15 cellular contexts compared by ENCODE assay signal in genomic region chr17:63626551-63627228, GRCh38. TPM values are rescaled to one million over a fixed set of nuclear protein-coding genes. Genes with fewer than 3 reads are reported as not detected.
DNase-seq lines count a peak whose midpoint lies in the region; ATAC-seq, FAIRE-seq and TF ChIP-seq lines count a peak whose summit lies in the region.
"Had no signal": no experiment of that assay in that cellular context is flagged by ENCODE, and none has a peak within 500 bp of the region (broad histone marks: within the 10 kb centered on the region; RNA-seq: fewer than 3 reads in every experiment).

No MANE protein-coding gene starts in this region.

- no peaks in the 10 kb centered on the region for H3K9me3 ChIP-seq in heart left ventricle
- H3K9me3 ChIP-seq in GM12878 (replicated peaks; ENCODE audit: control insufficient read depth, insufficient read depth, low read length), result no peaks in the 10 kb centered on the region
- no peaks in the 10 kb centered on the region for H3K9me3 ChIP-seq in right lobe of liver
- H3K9me3 ChIP-seq in upper lobe of right lung, result no peaks in the 10 kb centered on the region
- H3K9me3 ChIP-seq in testis, result no peaks in the 10 kb centered on the region

- no peak overlapping the region for H3K9ac ChIP-seq in GM12878 (ENCODE audit: control insufficient read depth, insufficient read depth, low read length)

- TF ChIP-seq POLR2A in heart left ventricle (IDR thresholded peaks at IDR 0.05) (no peak), GM12878 (IDR thresholded peaks at IDR 0.05; ENCODE audit: low read depth, low read length) (no peak), right lobe of liver (IDR thresholded peaks at IDR 0.05) (no peak), testis (IDR thresholded peaks at IDR 0.05) (no peak)

- no peak for TF ChIP-seq EP300 in GM12878 (IDR thresholded peaks at IDR 0.05; ENCODE audit: borderline replicate concordance in 1 of 2, control insufficient read depth in 1 of 2, low read depth in 2 of 2, low read length in 2 of 2)

- peaks cover 0 to 15% (median 0%) of the 10 kb centered on the region in 9 donors for H3K36me3 ChIP-seq in heart left ventricle
- no peaks in the 10 kb centered on the region for H3K36me3 ChIP-seq in GM12878 (ENCODE audit: control insufficient read depth in 2 of 2, insufficient read depth in 2 of 2, low read length in 1 of 2)
- H3K36me3 ChIP-seq in right lobe of liver, result no peaks in the 10 kb centered on the region
- peaks cover 8% of the 10 kb centered on the region for H3K36me3 ChIP-seq in upper lobe of right lung
- no peaks in the 10 kb centered on the region for H3K36me3 ChIP-seq in testis (ENCODE audit: low read depth, missing control alignments)

- intact Hi-C loops in heart left ventricle (cut with DNase I), result loop anchor here in 3 of 10 donors (5.0 to 10.0 kb wide), 3 partner anchors 46 to 71 kb away; no protein-coding TSS in a partner anchor
- intact Hi-C loops in cardiac septum (cut with DNase I), result no loop called here
- intact Hi-C loops in GM12878 (cut with micrococcal nuclease; ENCODE audit: unreplicated experiment), result loop anchor here (10.0 kb wide), 1 partner anchor 148 kb away; the partner anchor contains the start of genes CCDC47 and DDX42
- intact Hi-C loops in right lobe of liver (cut with DNase I), result no loop called here
- intact Hi-C loops in upper lobe of right lung (cut with DNase I), result no loop called here
- intact Hi-C loops in testis (cut with DNase I; ENCODE audit: low total_unique reads), result loop anchor here (10.0 kb wide), 1 partner anchor 188 kb away; no protein-coding TSS in a partner anchor

- no peak for ATAC-seq in heart left ventricle
- ATAC-seq in GM12878, result no peak
- no peak for ATAC-seq in right lobe of liver
- ATAC-seq in upper lobe of right lung, result no peak

- peak overlapping the region in 8 of 12 donors; percentile 2 to 63 (median 40) for H3K27ac ChIP-seq in heart left ventricle
- H3K27ac ChIP-seq in GM12878 (ENCODE audit: control insufficient read depth, insufficient read depth), result no peak overlapping the region
- peak overlapping the region in 2 of 3 donors; percentile 7 to 13 for H3K27ac ChIP-seq in right lobe of liver
- H3K27ac ChIP-seq in upper lobe of right lung, result peak overlapping the region; percentile 7
- no peak overlapping the region for H3K27ac ChIP-seq in testis

- FAIRE-seq in GM12878 (lab: Jason Lieb, UNC), result no peak
- FAIRE-seq: keratinocyte, urothelium cell line had no signal

- CTCF ChIA-PET in GM12878 (lab: Yijun Ruan, JAX), result interaction anchor here (0.5 to 3.3 kb wide), 4 partner anchors 14 to 174 kb away, joined by 3 to 13 read pairs (median 8); no protein-coding TSS in a partner anchor

- RAD21 ChIA-PET in GM12878 (lab: Charles Lee; ENCODE audit: unreplicated experiment), result interaction anchor here (1.6 to 2.8 kb wide), 2 partner anchors 11 to 20 kb away, joined by 3 to 9 read pairs; no protein-coding TSS in a partner anchor

- no peak overlapping the region for H3K4me2 ChIP-seq in GM12878 (ENCODE audit: control insufficient read depth, insufficient read depth)

- POLR2A ChIA-PET in GM12878 (lab: Charles Lee), result interaction anchor here (0.6 to 1.7 kb wide), 5 partner anchors 10 to 1510 kb away, joined by 3 to 5 read pairs (median 4); partner anchors contain the start of gene TACO1

- H2AFZ ChIP-seq in GM12878 (ENCODE audit: control insufficient read depth, low read depth, low read length), result no peak overlapping the region

- in situ Hi-C loops in GM12878 (cut with MboI), result no loop called here

- 48 to 53% (median 51%) methylated on average over 4 of the region's 4 CpGs for WGBS in heart left ventricle, 4 donors
- WGBS in GM12878 (ENCODE audit: insufficient coverage, insufficient replicate concordance, low lambda C conversion rate, missing lambda C conversion rate), result 96% methylated on average over 4 of the region's 4 CpGs
- 57% methylated on average over 4 of the region's 4 CpGs for WGBS in right lobe of liver (ENCODE audit: insufficient coverage, low coverage, low lambda C conversion rate, missing lambda C conversion rate)
- WGBS in testis, 2 donors, result 53 to 58% methylated on average over 4 of the region's 4 CpGs

- no peaks in the 10 kb centered on the region for H3K27me3 ChIP-seq in heart left ventricle
- H3K27me3 ChIP-seq in GM12878 (replicated peaks in 1 of 2; ENCODE audit: control insufficient read depth in 2 of 2, insufficient read depth in 2 of 2, low read length in 1 of 2), result no peaks in the 10 kb centered on the region
- no peaks in the 10 kb centered on the region for H3K27me3 ChIP-seq in right lobe of liver
- no peaks in the 10 kb centered on the region for H3K27me3 ChIP-seq in upper lobe of right lung
- no peaks in the 10 kb centered on the region for H3K27me3 ChIP-seq in testis

- H3K4me3 ChIP-seq in heart left ventricle (no peak overlapping the region), GM12878 (no peak overlapping the region), right lobe of liver (no peak overlapping the region), upper lobe of right lung (no peak overlapping the region), testis (no peak overlapping the region)

- BruUV-seq in GM12878 (replicated peaks; lab: Mats Ljungman, UMichigan), result no TSS peak

- DNase-seq in heart left ventricle (no peak), cardiac septum (ENCODE audit: low spot score) (no peak), GM12878 (ENCODE audit: low read depth, low spot score) (no peak), right lobe of liver (no peak), upper lobe of right lung (no peak), H4 (ENCODE audit: low spot score) (no peak), epidermal melanocyte (ENCODE audit: insufficient read length, low spot score) (no peak), testis (no peak)
- DNase-seq: activated CD4-positive, alpha-beta T cell treated with anti-CD3 and anti-CD28 coated beads, Interleukin-2, amount 50 U/mL, for 1 hour; central memory CD4-positive, alpha-beta T cell; KG1; NCI-H2081 treated with DMSO at 0.1 percent for 48 hours; nephron progenitor cell had no signal

- peaks cover 6 to 83% (median 67%) of the 10 kb centered on the region in 12 donors for H3K4me1 ChIP-seq in heart left ventricle
- peaks cover 5% of the 10 kb centered on the region; the same call in 1 of the 2 replicates for H3K4me1 ChIP-seq in GM12878 (ENCODE audit: control insufficient read depth, insufficient read depth, low read length)
- peaks cover 0 to 67% (median 20%) of the 10 kb centered on the region in 4 donors for H3K4me1 ChIP-seq in right lobe of liver
- peaks cover 61% of the 10 kb centered on the region for H3K4me1 ChIP-seq in upper lobe of right lung
- H3K4me1 ChIP-seq in testis, result peaks cover 5% of the 10 kb centered on the region

- H3K79me2 ChIP-seq in GM12878 (ENCODE audit: control insufficient read depth, insufficient read depth, low read length), result peaks cover 33% of the 10 kb centered on the region

- SMC1A ChIA-PET in GM12878 (lab: Charles Lee; ENCODE audit: uncharacterized antibody, unreplicated experiment), result interaction anchor here (0.5 to 3.3 kb wide), 7 partner anchors 9 to 109 kb away, joined by 3 to 19 read pairs (median 4); no protein-coding TSS in a partner anchor

- no peaks in the 10 kb centered on the region for H4K20me1 ChIP-seq in GM12878 (ENCODE audit: control insufficient read depth, insufficient read depth)

- TF ChIP-seq CTCF in heart left ventricle (IDR thresholded peaks at IDR 0.05) (no peak), GM12878 (IDR thresholded peaks at IDR 0.05 in 2 of 3, conservative IDR thresholded peaks at IDR 0.05 in 1 of 3; ENCODE audit: control insufficient read depth in 2 of 3, extremely low read depth in 1 of 3, insufficient read depth in 1 of 3, low read depth in 3 of 3, low read length in 3 of 3) (no peak), right lobe of liver (IDR thresholded peaks at IDR 0.05) (no peak), upper lobe of right lung (IDR thresholded peaks at IDR 0.05) (no peak), testis (IDR thresholded peaks at IDR 0.05) (no peak)

- TF ChIP-seq RAD21 in GM12878 (IDR thresholded peaks at IDR 0.05; ENCODE audit: insufficient read depth, low read depth, low read length), result no peak

RNA-seq across cellular contexts. Expression of gene MAP3K3, which starts 4.5 kb away (rescaled TPM):
- total RNA-seq in heart left ventricle (100 to 1,000 TPM in 1 of 9 donors, 10 to 100 TPM in 8; 31.0 to 102 (median 58.0) TPM), cardiac septum (101 TPM), GM12878 (2014; rRNA removed) (24.1 and 24.3 TPM in 2 replicates), GM12878 (2014; rRNA removed; fragmentation: Illumina TruSeq; extraction: Trizol) (16.0 and 17.2 TPM in 2 replicates), GM12878 (2021) (22.9 and 23.2 TPM in 2 replicates), right lobe of liver (10 to 100 TPM; 10.6 to 15.8 (median 13.0) TPM), upper lobe of right lung (57.5 TPM), testis (10 to 100 TPM; 57.5 to 57.7 TPM)
- polyA plus RNA-seq in heart left ventricle (10 to 100 TPM; 20.5 to 70.9 TPM), GM12878 (2011; rRNA removed) (11.6 and 13.8 TPM in 2 replicates), GM12878 (2014; fragmentation: Illumina TruSeq; extraction: Trizol) (10.3 and 16.1 TPM in 2 replicates), GM12878 (2014; fragmentation: Nextera tagmentation; extraction: Ambion mirVana) (1 to 10 TPM; 1.6 to 2.0 TPM), GM12878 (2014; rRNA removed) (19.0 and 19.9 TPM in 2 replicates), GM12878 (2016; fragmentation: Nextera tagmentation; extraction: Ambion mirVana) (1 to 10 TPM; 3.4 to 5.3 TPM), testis (ENCODE audit: insufficient read depth, low read depth, low replicate concordance) (46.0 TPM)
- 52.5 and 67.1 TPM in 2 replicates for total RNA-seq in GM12878 (2013; cell fraction: nucleolus; rRNA removed)
- 6.2 TPM for polyA plus RNA-seq in GM12878 (2011; ENCODE audit: low read depth)
- polyA plus RNA-seq in GM12878 (2011; cell fraction: cytosol; rRNA removed), result 14.3 and 15.8 TPM in 2 replicates
- polyA plus RNA-seq in GM12878 (2011; cell fraction: nucleus; rRNA removed), result 30.2 and 35.7 TPM in 2 replicates
- polyA plus RNA-seq in GM12878 (2012), result 11.5 and 13.7 TPM in 2 replicates
- polyA minus RNA-seq in GM12878 (2011; rRNA and poly(A)+ RNA removed), result 18.0 and 23.0 TPM in 2 replicates
- polyA minus RNA-seq in GM12878 (2011; cell fraction: cytosol; rRNA and poly(A)+ RNA removed), result 6.5 and 7.6 TPM in 2 replicates
- polyA minus RNA-seq in GM12878 (2011; cell fraction: nucleus; rRNA and poly(A)+ RNA removed), result 11.6 and 25.1 TPM in 2 replicates
- total RNA-seq in H4 (2014; rRNA removed; shearing (Covaris generic)), result 13.9 and 17.9 TPM in 2 replicates

RNA-seq across cellular contexts. Expression of gene TACO1, which starts 26.0 kb away (rescaled TPM):
- total RNA-seq in heart left ventricle (10 to 100 TPM; 23.0 to 48.0 (median 40.6) TPM), cardiac septum (39.4 TPM), GM12878 (2014; rRNA removed) (11.8 and 14.3 TPM in 2 replicates), GM12878 (2014; rRNA removed; fragmentation: Illumina TruSeq; extraction: Trizol) (18.7 and 19.9 TPM in 2 replicates), GM12878 (2021) (31.0 and 31.1 TPM in 2 replicates), right lobe of liver (10 to 100 TPM; 30.6 to 46.7 (median 35.5) TPM), upper lobe of right lung (16.1 TPM), testis (10 to 100 TPM; 19.2 to 22.3 TPM)
- polyA plus RNA-seq in heart left ventricle (10 to 100 TPM; 52.7 to 54.9 TPM), GM12878 (2011; rRNA removed) (24.9 and 26.7 TPM in 2 replicates), GM12878 (2014; fragmentation: Illumina TruSeq; extraction: Trizol) (27.1 and 27.3 TPM in 2 replicates), GM12878 (2014; fragmentation: Nextera tagmentation; extraction: Ambion mirVana) (10 to 100 TPM in 1 of 2 experiments, 1 to 10 TPM in 1; 8.5 to 16.1 TPM), GM12878 (2014; rRNA removed) (30.8 and 32.7 TPM in 2 replicates), GM12878 (2016; fragmentation: Nextera tagmentation; extraction: Ambion mirVana) (10 to 100 TPM; 33.7 to 38.6 TPM), testis (ENCODE audit: insufficient read depth, low read depth, low replicate concordance) (28.0 TPM)
- 5.1 and 6.5 TPM in 2 replicates for total RNA-seq in GM12878 (2013; cell fraction: nucleolus; rRNA removed)
- polyA plus RNA-seq in GM12878 (2011; ENCODE audit: low read depth), result 17.7 TPM
- polyA plus RNA-seq in GM12878 (2011; cell fraction: cytosol; rRNA removed), result 22.9 and 35.9 TPM in 2 replicates
- polyA plus RNA-seq in GM12878 (2011; cell fraction: nucleus; rRNA removed), result 17.4 and 26.9 TPM in 2 replicates
- 19.5 and 20.0 TPM in 2 replicates for polyA plus RNA-seq in GM12878 (2012)
- polyA minus RNA-seq in GM12878 (2011; rRNA and poly(A)+ RNA removed), result 13.6 and 15.0 TPM in 2 replicates
- 5.3 and 8.7 TPM in 2 replicates for polyA minus RNA-seq in GM12878 (2011; cell fraction: cytosol; rRNA and poly(A)+ RNA removed)
- polyA minus RNA-seq in GM12878 (2011; cell fraction: nucleus; rRNA and poly(A)+ RNA removed), result 2.7 and 5.4 TPM in 2 replicates
- total RNA-seq in H4 (2014; rRNA removed; shearing (Covaris generic)), result 20.7 and 28.1 TPM in 2 replicates

Comparison
In these comparisons a context has a peak if more than half of its experiments do, and no peak if none do; other contexts are left out.
1. H3K27ac ChIP-seq: peak in heart left ventricle (8 of 12), right lobe of liver (2 of 3) and upper lobe of right lung (single experiment); none in GM12878 (single experiment) and testis (0 of 2).
2. intact Hi-C loops: an anchor here in GM12878 (10.0 kb wide) and testis (10.0 kb wide); none called in cardiac septum, right lobe of liver and upper lobe of right lung.